In genomic region chr5:147415663-147416062, GRCh38 we compare ENCODE assay signal across 20 cellular contexts.
"Had no signal": no experiment of that assay in that cellular context is flagged by ENCODE, and none has a peak within 500 bp of the region (broad histone marks: within the 10 kb centered on the region; RNA-seq: fewer than 3 reads in every experiment).

No MANE protein-coding gene starts in this region.

- ATAC-seq: left lobe of liver; natural killer cell; stimulated activated naive B cell treated with anti-CD40 and anti-IgM and Interleukin-4, amounts not matched to agents 10 μg/mL and 1 μg/mL and 100 μg/mL, for 72 hours had no signal

- FAIRE-seq: islet of Langerhans had no signal

- H3K27me3 Mint-ChIP-seq: activated CD4-positive, alpha-beta T cell treated with anti-CD3 and anti-CD28 coated beads, Interleukin-2, amount 10 ng/mL, durations not matched to agents 7 days and 5 days; stimulated activated naive B cell treated with anti-CD40 and anti-IgM and Interleukin-4, amounts not matched to agents 10 μg/mL and 1 μg/mL and 100 μg/mL, for 72 hours; type B pancreatic cell had no signal

- H3K4me3 Mint-ChIP-seq: activated CD4-positive, alpha-beta T cell treated with anti-CD3 and anti-CD28 coated beads, Interleukin-2, amount 10 ng/mL, durations not matched to agents 7 days and 5 days; activated T-helper 1 cell treated with anti-CD3 and anti-CD28 coated beads, Interleukin-12 subunit alpha, Interleukin-12 subunit beta, Interleukin-2, Interleukin-4 antibody, amounts not matched to agents 30 ng/mL and 10 ng/mL and 1 ng/mL, durations not matched to agents 14 hours and 24 hours and 36 hours; natural killer cell; stimulated activated naive B cell treated with anti-CD40 and anti-IgM and Interleukin-4, amounts not matched to agents 10 μg/mL and 1 μg/mL and 100 μg/mL, for 72 hours; type B pancreatic cell had no signal

- H3K4me1 Mint-ChIP-seq: activated CD4-positive, alpha-beta T cell treated with anti-CD3 and anti-CD28 coated beads, Interleukin-2, amount 10 ng/mL, durations not matched to agents 7 days and 5 days; natural killer cell; stimulated activated naive B cell treated with anti-CD40 and anti-IgM and Interleukin-4, amounts not matched to agents 10 μg/mL and 1 μg/mL and 100 μg/mL, for 72 hours had no signal

- H3K9me3 ChIP-seq: neutrophil, SJSA1 had no signal

- H3K36me3 ChIP-seq: neutrophil had no signal

- H3K27me3 ChIP-seq: cardiac muscle cell, neutrophil, SJSA1 had no signal

- H3K27ac Mint-ChIP-seq: activated CD4-positive, alpha-beta T cell treated with anti-CD3 and anti-CD28 coated beads, Interleukin-2, amount 10 ng/mL, durations not matched to agents 7 days and 5 days; activated T-helper 1 cell treated with anti-CD3 and anti-CD28 coated beads, Interleukin-12 subunit alpha, Interleukin-12 subunit beta, Interleukin-2, Interleukin-4 antibody, amounts not matched to agents 30 ng/mL and 10 ng/mL and 1 ng/mL, durations not matched to agents 14 hours and 24 hours and 36 hours; natural killer cell; stimulated activated naive B cell treated with anti-CD40 and anti-IgM and Interleukin-4, amounts not matched to agents 10 μg/mL and 1 μg/mL and 100 μg/mL, for 72 hours; type B pancreatic cell had no signal

- H3K27ac ChIP-seq: cardiac muscle cell, dorsolateral prefrontal cortex, neutrophil, parathyroid adenoma, SJSA1 had no signal

- H3K4me1 ChIP-seq: parathyroid adenoma had no signal

- H3K36me3 Mint-ChIP-seq: natural killer cell; stimulated activated naive B cell treated with anti-CD40 and anti-IgM and Interleukin-4, amounts not matched to agents 10 μg/mL and 1 μg/mL and 100 μg/mL, for 72 hours had no signal

- H3K79me2 ChIP-seq: parathyroid adenoma had no signal

- H3K4me3 ChIP-seq: cardiac muscle cell, dorsolateral prefrontal cortex, SJSA1 had no signal

- H3K9me3 Mint-ChIP-seq: activated CD4-positive, alpha-beta T cell treated with anti-CD3 and anti-CD28 coated beads, Interleukin-2, amount 10 ng/mL, durations not matched to agents 7 days and 5 days; activated T-helper 1 cell treated with anti-CD3 and anti-CD28 coated beads, Interleukin-12 subunit alpha, Interleukin-12 subunit beta, Interleukin-2, Interleukin-4 antibody, amounts not matched to agents 30 ng/mL and 10 ng/mL and 1 ng/mL, durations not matched to agents 14 hours and 24 hours and 36 hours; stimulated activated naive B cell treated with anti-CD40 and anti-IgM and Interleukin-4, amounts not matched to agents 10 μg/mL and 1 μg/mL and 100 μg/mL, for 72 hours; type B pancreatic cell had no signal

- DNase-seq: activated CD4-positive, alpha-beta T cell treated with anti-CD3 and anti-CD28 coated beads, Interleukin-2, amount 10 ng/mL, durations not matched to agents 7 days and 5 days; activated CD8-positive, alpha-beta memory T cell treated with anti-CD3 and anti-CD28 coated beads for 24 hours; activated naive CD4-positive, alpha-beta T cell; anterior cingulate cortex; dorsolateral prefrontal cortex; foreskin melanocyte; natural killer cell; retina; stimulated activated CD4-positive, alpha-beta T cell treated with anti-CD3 and anti-CD28 coated beads, Interleukin-15, amount 100 ng/mL, for 24 hours; stimulated activated CD4-positive, alpha-beta T cell treated with anti-CD3 and anti-CD28 coated beads, Interleukin-4, amount 100 ng/mL, for 1 hour; stimulated activated naive B cell treated with anti-CD40 and anti-IgM and Interleukin-4, amounts not matched to agents 10 μg/mL and 1 μg/mL and 100 μg/mL, for 72 hours; substantia nigra had no signal

- H2AFZ ChIP-seq: parathyroid adenoma had no signal

- H3K9ac ChIP-seq: parathyroid adenoma had no signal
